1 cellular context compared by ENCODE assay signal in genomic region chr1:32612189-32612881, GRCh38.
TF ChIP-seq lines count a peak whose summit lies in the region.

No MANE protein-coding gene starts in this region.

TF ChIP-seq in WTC11, 78 proteins besides CTCF, POLR2A, EP300 and RAD21 (continued from another document):
- TF ChIP-seq CREM (CRISPR knock-in tag; IDR thresholded peaks at IDR 0.05) (peak; percentile 55; the same call in 1 of the 2 replicates), FOXK1 (CRISPR knock-in tag; IDR thresholded peaks at IDR 0.05) (0 out of 2 replicates have a peak, but pooled peaks have one; percentile 22), ARID4B (CRISPR knock-in tag; IDR thresholded peaks at IDR 0.05; ENCODE audit: borderline replicate concordance) (no peak), PREB (CRISPR knock-in tag; IDR thresholded peaks at IDR 0.05; ENCODE audit: borderline replicate concordance) (no peak), ESRRA (CRISPR knock-in tag; IDR thresholded peaks at IDR 0.05; ENCODE audit: borderline replicate concordance) (no peak), ZNF425 (CRISPR knock-in tag; conservative IDR thresholded peaks at IDR 0.05) (no peak)
